ENCODE assay signal across 14 cellular contexts in genomic region chr10:122688293-122688989, GRCh38. TPM values are rescaled to one million over a fixed set of nuclear protein-coding genes. Genes with fewer than 3 reads are reported as not detected.
DNase-seq lines count a peak whose midpoint lies in the region; ATAC-seq and TF ChIP-seq lines count a peak whose summit lies in the region.
"Had no signal": no experiment of that assay in that cellular context is flagged by ENCODE, and none has a peak within 500 bp of the region (broad histone marks: within the 10 kb centered on the region; RNA-seq: fewer than 3 reads in every experiment).

No MANE protein-coding gene starts in this region.

- ATAC-seq in left lobe of liver, result peak; percentile 40
- no peak for ATAC-seq in GM19455 (IDR thresholded peaks at IDR 0.05; ENCODE audit: unreplicated experiment)
- ATAC-seq: activated T-cell treated with anti-CD3 and anti-CD28 coated beads, Interleukin-2, amount 50 U/mL, for 4 hours had no signal

- H3K36me3 ChIP-seq in tibial nerve, result no peaks in the 10 kb centered on the region
- H3K36me3 ChIP-seq: uterus had no signal

- H3K4me3 ChIP-seq in tibial nerve, result no peak overlapping the region
- H3K4me3 ChIP-seq: uterus had no signal

- no peaks in the 10 kb centered on the region for H3K27me3 ChIP-seq in tibial nerve
- H3K27me3 ChIP-seq: uterus had no signal

- peak; percentile 74 for DNase-seq in LHCN-M2 (ENCODE audit: low read depth)
- peak; percentile 45 for DNase-seq in dermis blood vessel endothelial cell
- no peak for DNase-seq in left lobe of liver (ENCODE audit: low spot score)
- DNase-seq in tibial nerve (ENCODE audit: low spot score in 2 of 2), result peak; percentile 49 to 64
- no peak for DNase-seq in mesenteric fat pad (ENCODE audit: low spot score)
- DNase-seq in GM19240 (ENCODE audit: insufficient read length, low spot score), result no peak
- DNase-seq: activated T-cell treated with anti-CD3 and anti-CD28 coated beads, Interleukin-2, amount 50 U/mL, for 4 hours; Calu3; mesenchymal stem cell; NCI-H2081; uterus had no signal

- TF ChIP-seq CTCF in tibial nerve (IDR thresholded peaks at IDR 0.05), result no peak

- TF ChIP-seq POLR2A in tibial nerve (IDR thresholded peaks at IDR 0.05), result no peak

- H3K27ac ChIP-seq in tibial nerve, result peak overlapping the region in 2 of 4 donors; percentile 63 to 64
- H3K27ac ChIP-seq: RWPE1, uterus, VCaP had no signal

- WGBS in tibial nerve, 2 donors, result 45 to 48% methylated on average over 6 of the region's 6 CpGs

- H3K9me3 ChIP-seq in tibial nerve, result no peaks in the 10 kb centered on the region
- H3K9me3 ChIP-seq: uterus had no signal

- peak in 1 of 2 donors; percentile 49 for TF ChIP-seq EP300 in tibial nerve (IDR thresholded peaks at IDR 0.05)

- H3K4me1 ChIP-seq in tibial nerve, result peaks cover 0 to 3% (median 0%) of the 10 kb centered on the region in 4 donors
- H3K4me1 ChIP-seq: uterus had no signal

RNA-seq across cellular contexts. Expression of gene C10orf120, which starts 11.2 kb away (rescaled TPM):
- total RNA-seq in LHCN-M2 (2014; rRNA removed), result not detected in 2 replicates
- polyA plus RNA-seq in LHCN-M2 (2012), result not detected
- total RNA-seq in dermis blood vessel endothelial cell, result not detected in 2 replicates
- not detected for total RNA-seq in left lobe of liver
- total RNA-seq in tibial nerve, result not detected
- not detected for total RNA-seq in mesenteric fat pad
- total RNA-seq: activated T-cell treated with anti-CD3 and anti-CD28 coated beads, Interleukin-2, amount 50 U/mL, for 4 hours; Calu3; uterus had no signal

Comparison
In these comparisons a context has a peak if more than half of its experiments do, and no peak if none do; other contexts are left out.
1. DNase-seq: peak in LHCN-M2 (single experiment), dermis blood vessel endothelial cell (single experiment) and tibial nerve (2 of 2); none in left lobe of liver (single experiment), mesenteric fat pad (single experiment) and GM19240 (single experiment).